ENCODE assay signal across 25 cellular contexts in the genomic region with DNA sequence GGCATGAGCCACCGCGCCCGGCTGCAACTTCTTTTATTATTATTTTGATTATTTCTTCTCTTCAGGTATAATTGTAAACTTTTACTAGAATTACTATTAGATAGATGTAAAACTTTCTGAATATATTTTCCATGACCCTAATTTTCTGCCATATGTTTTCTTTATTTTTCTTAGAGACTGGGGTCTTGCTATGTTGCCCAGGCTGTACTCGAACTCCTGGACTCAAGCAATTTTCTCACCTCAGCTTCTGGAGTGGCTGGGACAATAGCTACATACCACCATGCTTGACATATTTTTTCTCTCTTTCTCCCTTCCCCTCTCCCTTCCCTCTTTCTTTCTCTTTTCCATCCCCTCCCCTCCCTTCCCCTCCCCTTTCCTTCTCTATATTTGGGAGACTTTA.
"Had no signal": no experiment of that assay in that cellular context is flagged by ENCODE, and none has a peak within 500 bp of the region (broad histone marks: within the 10 kb centered on the region; RNA-seq: fewer than 3 reads in every experiment).

No MANE protein-coding gene starts in this region.

- H3K36me3 ChIP-seq: brain microvascular endothelial cell had no signal

- H3K9me3 Mint-ChIP-seq: activated B cell treated with CpG ODN at 0.5 μM for 24 hours; activated CD8-positive, alpha-beta T cell treated with anti-CD3 and anti-CD28 coated beads for 36 hours; activated T-cell treated with anti-CD3 and anti-CD28 coated beads, Interleukin-2, amount 50 U/mL, for 4 hours; activated T-helper 17 cell treated with anti-CD3 and anti-CD28 coated beads, Interleukin-2, amount 50 U/mL, for 72 hours; central memory CD8-positive, alpha-beta T cell; dendritic cell treated with granulocyte-macrophage colony-stimulating factor and Interleukin-4, amounts not matched to agents 40 ng/mL and 50 ng/mL, for 4 days had no signal

- ATAC-seq: activated CD4-positive, CD25-positive, alpha-beta regulatory T cell treated with anti-CD3 and anti-CD28 coated beads, Interleukin-2, amount 50 U/mL, for 24 hours; activated CD8-positive, alpha-beta T cell treated with anti-CD3 and anti-CD28 coated beads for 36 hours; activated T-cell treated with anti-CD3 and anti-CD28 coated beads, Interleukin-2, amount 50 U/mL, for 4 hours; activated T-helper 17 cell treated with anti-CD3 and anti-CD28 coated beads, Interleukin-2, amount 50 U/mL, for 72 hours; esophagus mucosa had no signal

- H3K4me1 Mint-ChIP-seq: central memory CD8-positive, alpha-beta T cell; endodermal cell had no signal

- H3K27me3 Mint-ChIP-seq: activated B cell treated with CpG ODN at 0.5 μM for 24 hours; activated CD8-positive, alpha-beta T cell treated with anti-CD3 and anti-CD28 coated beads for 36 hours; activated naive CD8-positive, alpha-beta T cell; dendritic cell treated with granulocyte-macrophage colony-stimulating factor and Interleukin-4, amounts not matched to agents 40 ng/mL and 50 ng/mL, for 4 days had no signal

- DNase-seq: activated B cell treated with CpG ODN at 0.5 μM for 24 hours; activated CD4-positive, alpha-beta T cell treated with anti-CD3 and anti-CD28 coated beads for 48 hours; activated CD4-positive, alpha-beta T cell treated with anti-CD3 and anti-CD28 coated beads, Interleukin-2, amount 50 U/mL, for 1 hour; activated CD4-positive, alpha-beta T cell treated with anti-CD3 and anti-CD28 coated beads, Interleukin-2, amount 50 U/mL, for 48 hours; activated CD8-positive, alpha-beta memory T cell treated with anti-CD3 and anti-CD28 coated beads for 24 hours; activated CD8-positive, alpha-beta T cell treated with anti-CD3 and anti-CD28 coated beads for 36 hours; activated effector memory CD4-positive, alpha-beta T cell treated with Interleukin-2 at 50 U/mL for 16 hours; activated gamma-delta T cell treated with Interleukin-2 at 50 U/mL for 16 hours; activated naive CD4-positive, alpha-beta T cell treated with anti-CD3 and anti-CD28 coated beads, Interleukin-2, amount 50 U/mL, for 16 hours; activated naive CD4-positive, alpha-beta T cell treated with Interleukin-2 at 50 U/mL for 16 hours; activated T-cell treated with anti-CD3 and anti-CD28 coated beads, Interleukin-2, amount 50 U/mL, for 4 hours; amniotic stem cell; brain microvascular endothelial cell; effector memory CD4-positive, alpha-beta T cell; foreskin fibroblast; T-helper 2 cell had no signal

- H3K27ac ChIP-seq: brain microvascular endothelial cell, coronary artery, dorsolateral prefrontal cortex had no signal

- H3K4me3 ChIP-seq: coronary artery, dorsolateral prefrontal cortex had no signal

- H3K36me3 Mint-ChIP-seq: activated naive CD8-positive, alpha-beta T cell had no signal

- H3K27me3 ChIP-seq: brain microvascular endothelial cell, dorsolateral prefrontal cortex had no signal

- H3K27ac Mint-ChIP-seq: activated B cell treated with CpG ODN at 0.5 μM for 24 hours; activated CD8-positive, alpha-beta T cell treated with anti-CD3 and anti-CD28 coated beads for 36 hours; activated naive CD8-positive, alpha-beta T cell; activated T-helper 17 cell treated with anti-CD3 and anti-CD28 coated beads, Interleukin-2, amount 50 U/mL, for 72 hours; dendritic cell treated with granulocyte-macrophage colony-stimulating factor and Interleukin-4, amounts not matched to agents 40 ng/mL and 50 ng/mL, for 4 days; endodermal cell had no signal

- H3K4me3 Mint-ChIP-seq: activated B cell treated with CpG ODN at 0.5 μM for 24 hours; activated CD8-positive, alpha-beta T cell treated with anti-CD3 and anti-CD28 coated beads for 36 hours; activated naive CD8-positive, alpha-beta T cell; activated T-cell treated with anti-CD3 and anti-CD28 coated beads, Interleukin-2, amount 50 U/mL, for 4 hours; activated T-helper 17 cell treated with anti-CD3 and anti-CD28 coated beads, Interleukin-2, amount 50 U/mL, for 72 hours; central memory CD8-positive, alpha-beta T cell; dendritic cell treated with granulocyte-macrophage colony-stimulating factor and Interleukin-4, amounts not matched to agents 40 ng/mL and 50 ng/mL, for 4 days; endodermal cell had no signal
